Comparison of ENCODE assay signal across 10 cellular contexts in genomic region chr15:70266412-70267089, GRCh38.
DNase-seq lines count a peak whose midpoint lies in the region; ATAC-seq and TF ChIP-seq lines count a peak whose summit lies in the region.
"Had no signal": no experiment of that assay in that cellular context is flagged by ENCODE, and none has a peak within 500 bp of the region (broad histone marks: within the 10 kb centered on the region; RNA-seq: fewer than 3 reads in every experiment).

No MANE protein-coding gene starts in this region.

- H3K4me3 Mint-ChIP-seq in activated CD8-positive, alpha-beta T cell treated with anti-CD3 and anti-CD28 coated beads for 36 hours, result no peak overlapping the region
- H3K4me3 Mint-ChIP-seq in activated CD8-positive, alpha-beta T cell treated with anti-CD3 and anti-CD28 coated beads, Interleukin-2, amount 10 ng/mL, durations not matched to agents 7 days and 5 days, result no peak overlapping the region
- H3K4me3 Mint-ChIP-seq: memory B cell had no signal

- H3K27me3 Mint-ChIP-seq in activated CD8-positive, alpha-beta T cell treated with anti-CD3 and anti-CD28 coated beads for 36 hours, result peaks cover 17% of the 10 kb centered on the region
- H3K27me3 Mint-ChIP-seq in activated CD8-positive, alpha-beta T cell treated with anti-CD3 and anti-CD28 coated beads, Interleukin-2, amount 10 ng/mL, durations not matched to agents 7 days and 5 days (ENCODE audit: low read depth), result peaks cover 42% of the 10 kb centered on the region

- H3K4me3 ChIP-seq in uterus, result no peak overlapping the region

- peaks cover 54% of the 10 kb centered on the region for H3K4me1 Mint-ChIP-seq in activated CD8-positive, alpha-beta T cell treated with anti-CD3 and anti-CD28 coated beads for 36 hours (ENCODE audit: low read depth)
- peaks cover 42% of the 10 kb centered on the region for H3K4me1 Mint-ChIP-seq in activated CD8-positive, alpha-beta T cell treated with anti-CD3 and anti-CD28 coated beads, Interleukin-2, amount 10 ng/mL, durations not matched to agents 7 days and 5 days (ENCODE audit: low read depth)

- no peaks in the 10 kb centered on the region for H3K36me3 Mint-ChIP-seq in activated CD8-positive, alpha-beta T cell treated with anti-CD3 and anti-CD28 coated beads for 36 hours (ENCODE audit: low read depth)
- H3K36me3 Mint-ChIP-seq in activated CD8-positive, alpha-beta T cell treated with anti-CD3 and anti-CD28 coated beads, Interleukin-2, amount 10 ng/mL, durations not matched to agents 7 days and 5 days (ENCODE audit: low read depth), result no peaks in the 10 kb centered on the region
- H3K36me3 Mint-ChIP-seq: memory B cell had no signal

- no peaks in the 10 kb centered on the region for H3K9me3 Mint-ChIP-seq in activated CD8-positive, alpha-beta T cell treated with anti-CD3 and anti-CD28 coated beads for 36 hours
- H3K9me3 Mint-ChIP-seq in activated CD8-positive, alpha-beta T cell treated with anti-CD3 and anti-CD28 coated beads, Interleukin-2, amount 10 ng/mL, durations not matched to agents 7 days and 5 days (ENCODE audit: insufficient read depth), result no peaks in the 10 kb centered on the region
- H3K9me3 Mint-ChIP-seq: memory B cell had no signal

- H3K9me3 ChIP-seq in uterus, result no peaks in the 10 kb centered on the region

- intact Hi-C loops in activated CD8-positive, alpha-beta T cell treated with anti-CD3 and anti-CD28 coated beads for 36 hours (cut with micrococcal nuclease), result no loop called here
- intact Hi-C loops in uterus (cut with DNase I; ENCODE audit: low total_unique reads), result no loop called here

- no peaks in the 10 kb centered on the region for H3K36me3 ChIP-seq in uterus

- POLR2A ChIA-PET in activated CD8-positive, alpha-beta T cell treated with anti-CD3 and anti-CD28 coated beads for 36 hours (lab: Charles Lee), result no interaction called here
- POLR2A ChIA-PET in activated CD8-positive, alpha-beta T cell treated with anti-CD3 and anti-CD28 coated beads, Interleukin-2, amount 10 ng/mL, durations not matched to agents 7 days and 5 days (lab: Charles Lee), result interaction anchor here (1.6 kb wide), 1 partner anchor 8 kb away, joined by 5 read pairs; no protein-coding TSS in a partner anchor

- no peaks in the 10 kb centered on the region for H3K27me3 ChIP-seq in uterus

- CTCF ChIA-PET in activated CD8-positive, alpha-beta T cell treated with anti-CD3 and anti-CD28 coated beads for 36 hours (lab: Charles Lee), result no interaction called here
- CTCF ChIA-PET in activated CD8-positive, alpha-beta T cell treated with anti-CD3 and anti-CD28 coated beads, Interleukin-2, amount 10 ng/mL, durations not matched to agents 7 days and 5 days (lab: Charles Lee), result no interaction called here

- peaks cover 11 to 28% of the 10 kb centered on the region in 2 donors for H3K4me1 ChIP-seq in uterus

- TF ChIP-seq POLR2A in uterus (IDR thresholded peaks at IDR 0.05), result no peak

- no peak overlapping the region for H3K27ac Mint-ChIP-seq in activated CD8-positive, alpha-beta T cell treated with anti-CD3 and anti-CD28 coated beads for 36 hours
- no peak overlapping the region for H3K27ac Mint-ChIP-seq in activated CD8-positive, alpha-beta T cell treated with anti-CD3 and anti-CD28 coated beads, Interleukin-2, amount 10 ng/mL, durations not matched to agents 7 days and 5 days

- no peak for TF ChIP-seq CTCF in activated CD8-positive, alpha-beta T cell treated with anti-CD3 and anti-CD28 coated beads for 36 hours (IDR thresholded peaks at IDR 0.05)
- no peak for TF ChIP-seq CTCF in uterus (IDR thresholded peaks at IDR 0.05)

- peak; percentile 47 for DNase-seq in activated CD8-positive, alpha-beta T cell treated with anti-CD3 and anti-CD28 coated beads for 36 hours
- DNase-seq in activated CD8-positive, alpha-beta T cell treated with anti-CD3 and anti-CD28 coated beads, Interleukin-2, amount 10 ng/mL, durations not matched to agents 7 days and 5 days, result no peak
- DNase-seq in astrocyte of the hippocampus (ENCODE audit: low read depth, low spot score) (peak; percentile 69), medulla oblongata (ENCODE audit: extremely low spot score) (peak; percentile 85), uterus (peak; percentile 89 to 93), GM19240 (ENCODE audit: insufficient read length, low spot score) (no peak), NCI-H82 (lab: John Stamatoyannopoulos, UW) (no peak)
- no peak for DNase-seq in stimulated activated CD4-positive, alpha-beta T cell treated with anti-CD3 and anti-CD28 coated beads, Interleukin-1b, Interleukin-23, amount 100 ng/mL, for 48 hours
- DNase-seq: activated naive CD4-positive, alpha-beta T cell treated with anti-CD3 and anti-CD28 coated beads, Interleukin-2, amount 50 U/mL, for 16 hours had no signal

- peak overlapping the region; percentile 42 to 71 for H3K27ac ChIP-seq in uterus

- ATAC-seq in activated CD8-positive, alpha-beta T cell treated with anti-CD3 and anti-CD28 coated beads for 36 hours, result peak; percentile 18
- no peak for ATAC-seq in activated CD8-positive, alpha-beta T cell treated with anti-CD3 and anti-CD28 coated beads, Interleukin-2, amount 10 ng/mL, durations not matched to agents 7 days and 5 days

Comparison
In these comparisons a context has a peak if more than half of its experiments do, and no peak if none do; other contexts are left out.
1. DNase-seq: peak in activated CD8-positive, alpha-beta T cell treated with anti-CD3 and anti-CD28 coated beads for 36 hours (single experiment), astrocyte of the hippocampus (single experiment), medulla oblongata (single experiment) and uterus (2 of 2); none in activated CD8-positive, alpha-beta T cell treated with anti-CD3 and anti-CD28 coated beads, Interleukin-2, amount 10 ng/mL, durations not matched to agents 7 days and 5 days (single experiment), GM19240 (single experiment), NCI-H82 (single experiment) and stimulated activated CD4-positive, alpha-beta T cell treated with anti-CD3 and anti-CD28 coated beads, Interleukin-1b, Interleukin-23, amount 100 ng/mL, for 48 hours (single experiment).